ENCODE assay signal across 26 cellular contexts in the genomic region with DNA sequence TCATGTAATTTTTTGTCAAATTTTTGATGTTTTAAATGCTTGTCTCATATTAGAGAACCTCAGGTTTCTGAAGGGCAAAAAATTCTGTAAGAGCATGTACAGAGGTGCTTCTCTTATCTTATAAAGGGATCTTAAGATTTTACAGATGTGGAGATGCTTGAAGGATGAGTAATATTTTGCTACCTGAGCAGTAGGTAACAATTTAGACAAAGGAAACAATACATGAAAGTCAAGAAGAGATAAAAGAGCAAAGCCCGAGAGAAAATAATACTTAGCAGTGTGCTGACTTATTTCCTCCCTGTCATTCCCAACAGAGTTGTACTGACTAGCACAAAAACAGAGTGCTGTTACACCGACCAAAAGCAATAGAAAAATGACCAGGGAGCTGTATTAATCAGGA.
"Had no signal": no experiment of that assay in that cellular context is flagged by ENCODE, and none has a peak within 500 bp of the region (broad histone marks: within the 10 kb centered on the region; RNA-seq: fewer than 3 reads in every experiment).

No MANE protein-coding gene starts in this region.

- H3K4me1 ChIP-seq: suprapubic skin, testis, thyroid gland, tibial artery, tibial nerve, transverse colon, upper lobe of right lung, uterus, vagina had no signal

- H3K36me3 ChIP-seq: stomach, suprapubic skin, thoracic aorta, thyroid gland, tibial artery, tibial nerve, transverse colon, upper lobe of left lung, upper lobe of right lung, uterus, vagina had no signal

- H3K4me3 ChIP-seq: stomach, suprapubic skin, testis, thoracic aorta, thyroid gland, tibial artery, tibial nerve, transverse colon, upper lobe of left lung, upper lobe of right lung, uterus, vagina had no signal

- H3K27ac ChIP-seq: stomach, suprapubic skin, testis, thoracic aorta, thyroid gland, tibial artery, tibial nerve, transverse colon, upper lobe of left lung, upper lobe of right lung, uterus, vagina had no signal

- DNase-seq: stimulated activated CD4-positive, alpha-beta T cell treated with anti-CD3 and anti-CD28 coated beads, Interleukin-2, amount 100 ng/mL, for 48 hours; stimulated activated CD4-positive, alpha-beta T cell treated with anti-CD3 and anti-CD28 coated beads, Interleukin-4, amount 100 ng/mL, for 1 hour; stimulated activated CD4-positive, alpha-beta T cell treated with anti-CD3 and anti-CD28 coated beads, Interleukin-4, amount 100 ng/mL, for 24 hours; stimulated activated CD4-positive, alpha-beta T cell treated with anti-CD3 and anti-CD28 coated beads, Interleukin-4, amount 100 ng/mL, for 4 hours; stimulated activated CD8-positive, alpha-beta memory T cell treated with anti-CD3 and anti-CD28 coated beads, Interleukin-4, amount 100 ng/mL, for 48 hours; stimulated activated naive B cell treated with anti-CD40 and anti-IgM and Interleukin-4, amounts not matched to agents 10 μg/mL and 1 μg/mL and 100 μg/mL, for 72 hours; stimulated activated naive CD4-positive, alpha-beta T cell; stimulated activated naive CD4-positive, alpha-beta T cell treated with Interleukin-2 at 50 U/mL for 16 hours; stimulated activated naive CD8-positive, alpha-beta T cell treated with anti-CD3 and anti-CD28 coated beads, Interleukin-15, amount 100 ng/mL, for 72 hours; stimulated activated naive CD8-positive, alpha-beta T cell treated with anti-CD3 and anti-CD28 coated beads, Interleukin-15, Interleukin-2, amounts not matched to agents 100 U/mL and 50 U/mL, for 24 hours; stomach; substantia nigra; testis; thyroid gland; tibial artery; transverse colon; upper lobe of right lung; uterus had no signal

- H3K27me3 ChIP-seq: stomach, suprapubic skin, testis, thyroid gland, tibial artery, tibial nerve, transverse colon, upper lobe of left lung, uterus, vagina had no signal

- ATAC-seq: stimulated activated effector memory CD8-positive, alpha-beta T cell treated with anti-CD3 and anti-CD28 coated beads, Interleukin-12 subunit alpha, Interleukin-12 subunit beta, amount 100 ng/mL, for 72 hours; stimulated activated memory B cell treated with anti-CD40 and anti-IgM and Interleukin-4, amounts not matched to agents 10 μg/mL and 1 μg/mL and 100 μg/mL, for 72 hours; stimulated activated naive B cell treated with anti-CD40 and anti-IgM and Interleukin-4, amounts not matched to agents 10 μg/mL and 1 μg/mL and 100 μg/mL, for 72 hours; stimulated activated naive CD8-positive, alpha-beta T cell treated with anti-CD3 and anti-CD28 coated beads, Interleukin-15, amount 100 ng/mL, for 72 hours; stimulated activated naive CD8-positive, alpha-beta T cell treated with anti-CD3 and anti-CD28 coated beads, Interleukin-15, Interleukin-2, amounts not matched to agents 100 U/mL and 50 U/mL, for 24 hours had no signal

- FAIRE-seq: urothelium cell line had no signal

- H3K9me3 ChIP-seq: stomach, suprapubic skin, testis, thoracic aorta, thyroid gland, tibial artery, tibial nerve, transverse colon, upper lobe of right lung, uterus, vagina had no signal
